In the genomic region with DNA sequence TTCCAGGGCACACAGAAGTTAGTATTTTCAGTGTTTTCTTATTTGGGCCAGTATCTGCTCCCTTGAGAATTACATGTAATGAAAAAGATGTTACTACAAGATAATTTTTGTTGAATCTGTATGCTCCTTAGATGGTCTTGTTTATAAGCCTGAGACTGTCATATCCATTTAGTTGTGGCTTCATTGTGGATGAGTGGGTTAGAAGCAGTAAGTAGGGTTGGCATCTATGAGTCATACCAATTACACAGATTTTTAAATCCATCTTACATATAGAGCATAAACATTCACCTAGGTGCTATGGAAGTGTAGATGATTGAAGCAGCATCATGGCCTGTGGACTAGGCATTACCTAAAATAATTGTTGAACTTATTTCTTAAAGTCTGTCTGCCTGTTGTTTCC, we compare ENCODE assay signal across 20 cellular contexts. TPM values are rescaled to one million over a fixed set of nuclear protein-coding genes. Genes with fewer than 3 reads are reported as not detected.
DNase-seq lines count a peak whose midpoint lies in the region; ATAC-seq and TF ChIP-seq lines count a peak whose summit lies in the region.
"Had no signal": no experiment of that assay in that cellular context is flagged by ENCODE, and none has a peak within 500 bp of the region (broad histone marks: within the 10 kb centered on the region; RNA-seq: fewer than 3 reads in every experiment).

No MANE protein-coding gene starts in this region.

- H3K79me2 ChIP-seq in GM23248 (ENCODE audit: insufficient read depth): no peaks in the 10 kb centered on the region

- H3K4me3 ChIP-seq in GM23248 (no peak overlapping the region), ascending aorta (no peak overlapping the region), H7 (ENCODE audit: insufficient read depth, low read depth, low read length) (no peak overlapping the region)
- H3K4me3 ChIP-seq: GM23338, heart right ventricle, thyroid gland had no signal

- intact Hi-C loops in ascending aorta (cut with DNase I): no loop called here

- no peaks in the 10 kb centered on the region for H3K9me3 ChIP-seq in GM23248 (ENCODE audit: low read depth)
- H3K9me3 ChIP-seq in ascending aorta: no peaks in the 10 kb centered on the region
- H3K9me3 ChIP-seq: thyroid gland had no signal

- no peak overlapping the region for H3K4me2 ChIP-seq in GM23248 (ENCODE audit: unreplicated experiment)
- H3K4me2 ChIP-seq: GM23338 had no signal

- H3K9ac ChIP-seq in GM23248: no peak overlapping the region

- TF ChIP-seq CTCF in foreskin keratinocyte (conservative IDR thresholded peaks at IDR 0.05) (no peak), ascending aorta (IDR thresholded peaks at IDR 0.05) (no peak)

- H2AFZ ChIP-seq in GM23248: no peak overlapping the region
- H2AFZ ChIP-seq: GM23338 had no signal

- DNase-seq in AG08395 (ENCODE audit: low spot score): peak; percentile 7
- DNase-seq in GM23248: peak; percentile 46
- peak; percentile 4 for DNase-seq in SW480 (ENCODE audit: low spot score)
- DNase-seq in foreskin keratinocyte: peak; percentile 22 to 70
- DNase-seq in ascending aorta (ENCODE audit: low spot score in 2 of 2): no peak
- no peak for DNase-seq in H7
- DNase-seq in SHP77 treated with DMSO at 0.1 percent for 48 hours (lab: John Stamatoyannopoulos, UW): no peak
- DNase-seq: activated CD8-positive, alpha-beta memory T cell treated with anti-CD3 and anti-CD28 coated beads, Interleukin-2, amount 50 U/mL, for 48 hours; activated naive CD4-positive, alpha-beta T cell treated with anti-CD3 and anti-CD28 coated beads, Interleukin-2, amount 10 ng/mL, durations not matched to agents 7 days and 5 days; CD4-positive, alpha-beta T cell; effector memory CD8-positive, alpha-beta T cell; heart right ventricle; NCI-H1092 treated with DMSO at 0.1 percent for 48 hours; NCI-H510A treated with DMSO at 0.1 percent for 48 hours; posterior cingulate gyrus; stimulated activated CD4-positive, alpha-beta T cell treated with anti-CD3 and anti-CD28 coated beads, Interleukin-1b, Interleukin-23, amount 100 ng/mL, for 48 hours; stimulated activated naive B cell treated with anti-CD40 and anti-IgM and Interleukin-4, amounts not matched to agents 10 μg/mL and 1 μg/mL and 100 μg/mL, for 72 hours; thyroid gland had no signal

- H3K4me1 ChIP-seq in GM23248 (ENCODE audit: insufficient read depth) (peaks cover 16% of the 10 kb centered on the region), foreskin keratinocyte (peaks cover 15% of the 10 kb centered on the region), ascending aorta (no peaks in the 10 kb centered on the region)
- H3K4me1 ChIP-seq: heart right ventricle, thyroid gland had no signal

- in situ Hi-C loops in GM23248 (cut with MboI): no loop called here

- no peak overlapping the region for H3K27ac ChIP-seq in GM23248
- no peak overlapping the region for H3K27ac ChIP-seq in foreskin keratinocyte
- no peak overlapping the region for H3K27ac ChIP-seq in ascending aorta
- H3K27ac ChIP-seq: heart right ventricle, thyroid gland had no signal

- ATAC-seq in foreskin keratinocyte (peak; percentile 91), GM21381 (IDR thresholded peaks at IDR 0.05; ENCODE audit: unreplicated experiment) (no peak)
- ATAC-seq: effector memory CD8-positive, alpha-beta T cell; GM23338; heart right ventricle; stimulated activated naive B cell treated with anti-CD40 and anti-IgM and Interleukin-4, amounts not matched to agents 10 μg/mL and 1 μg/mL and 100 μg/mL, for 72 hours had no signal

- peaks cover 10% of the 10 kb centered on the region for H3F3A ChIP-seq in GM23248 (ENCODE audit: insufficient read depth)

- no peaks in the 10 kb centered on the region for H3K27me3 ChIP-seq in GM23248 (replicated peaks; ENCODE audit: insufficient read depth)
- no peaks in the 10 kb centered on the region for H3K27me3 ChIP-seq in foreskin keratinocyte
- no peaks in the 10 kb centered on the region for H3K27me3 ChIP-seq in ascending aorta
- no peaks in the 10 kb centered on the region for H3K27me3 ChIP-seq in H7 (ENCODE audit: control insufficient read depth, insufficient read depth, low read length)
- H3K27me3 ChIP-seq: heart right ventricle, thyroid gland had no signal

- H3K36me3 ChIP-seq in GM23248 (ENCODE audit: low read depth) (peaks cover 55% of the 10 kb centered on the region), ascending aorta (peaks cover 21 to 63% of the 10 kb centered on the region in 2 donors), H7 (replicated peaks; ENCODE audit: control insufficient read depth, insufficient read depth, low read length) (peaks cover 7% of the 10 kb centered on the region)

- H3K9me2 ChIP-seq in GM23248 (ENCODE audit: insufficient read depth): no peaks in the 10 kb centered on the region

- no peaks in the 10 kb centered on the region for H4K20me1 ChIP-seq in GM23248 (ENCODE audit: insufficient read depth)

RNA-seq across cellular contexts. Expression of a gene that starts 13.5 kb away (rescaled TPM):
- total RNA-seq in GM23248 (2014; rRNA removed; shearing (Covaris generic)): 32.1 and 33.4 TPM in 2 replicates
- 40.1 and 40.4 TPM in 2 replicates for polyA plus RNA-seq in GM23248 (2016; fragmentation: Nextera tagmentation; extraction: Ambion mirVana)
- total RNA-seq in foreskin keratinocyte: 1.4 and 1.9 TPM in 2 replicates
- polyA plus RNA-seq in foreskin keratinocyte: 0.82 and 1.4 TPM in 2 replicates
- total RNA-seq in ascending aorta: 7.7 TPM
- 11.9 and 12.3 TPM in 2 replicates for total RNA-seq in H7 (2014; rRNA removed; shearing (Covaris generic))

Comparison
In these comparisons a context has a peak if more than half of its experiments do, and no peak if none do; other contexts are left out.
1. DNase-seq: peak in AG08395 (single experiment), GM23248 (single experiment), SW480 (single experiment) and foreskin keratinocyte (2 of 2); none in ascending aorta (0 of 2), H7 (single experiment) and SHP77 treated with DMSO at 0.1 percent for 48 hours (single experiment).